ENCODE assay signal across 22 cellular contexts in the genomic region with DNA sequence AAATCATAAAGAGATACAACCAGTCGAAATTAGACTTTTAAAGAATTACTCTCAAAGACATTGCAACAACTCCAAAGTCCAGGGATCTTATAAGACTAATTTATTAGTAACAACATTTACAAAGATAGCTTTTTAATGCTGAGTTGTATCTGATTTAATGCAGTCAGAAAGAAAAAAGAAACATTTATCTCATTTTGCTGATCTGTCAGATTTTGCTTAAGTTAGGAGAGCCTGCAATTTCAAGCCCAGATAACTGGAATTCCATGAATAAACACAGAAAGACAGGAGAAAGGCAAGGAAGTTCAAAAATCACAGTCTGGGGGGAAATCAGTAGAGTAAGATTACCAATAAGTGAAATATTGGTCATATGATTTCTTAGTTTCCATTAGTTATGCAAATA.
"Had no signal": no experiment of that assay in that cellular context is flagged by ENCODE, and none has a peak within 500 bp of the region (broad histone marks: within the 10 kb centered on the region; RNA-seq: fewer than 3 reads in every experiment).

No MANE protein-coding gene starts in this region.

- DNase-seq: activated B cell treated with CpG ODN at 0.5 μM for 24 hours; activated CD4-positive, alpha-beta T cell treated with anti-CD3 and anti-CD28 coated beads, Interleukin-2, amount 50 U/mL, for 1 hour; activated CD8-positive, alpha-beta T cell treated with anti-CD3 and anti-CD28 coated beads for 36 hours; activated T-cell treated with anti-CD3 and anti-CD28 coated beads, Interleukin-2, amount 50 U/mL, for 48 hours; anterior cingulate cortex; dermis blood vessel endothelial cell; effector CD4-positive, alpha-beta T cell; mammary epithelial cell; midbrain; naive thymus-derived CD8-positive, alpha-beta T cell; occipital lobe; psoas muscle; stimulated activated CD4-positive, alpha-beta T cell treated with anti-CD3 and anti-CD28 coated beads, Interleukin-1b, Interleukin-23, amount 100 ng/mL, for 48 hours; stimulated activated naive CD4-positive, alpha-beta T cell; tibial artery had no signal

- ATAC-seq: activated CD8-positive, alpha-beta T cell treated with anti-CD3 and anti-CD28 coated beads for 36 hours; naive thymus-derived CD8-positive, alpha-beta T cell; psoas muscle had no signal

- H3K9ac ChIP-seq: parathyroid adenoma had no signal

- H3K9me3 ChIP-seq: psoas muscle, suprapubic skin, tibial artery had no signal

- H3K9me3 Mint-ChIP-seq: activated B cell treated with CpG ODN at 0.5 μM for 24 hours; activated CD8-positive, alpha-beta T cell treated with anti-CD3 and anti-CD28 coated beads for 36 hours; activated naive CD4-positive, alpha-beta T cell treated with anti-CD3 and anti-CD28 coated beads, Interleukin-2, amount 50 U/mL, for 24 hours; activated T-helper 2 cell treated with anti-CD3 and anti-CD28 coated beads, Interferon-gamma antibody, Interleukin-2, Interleukin-4, amounts not matched to agents 10 μg/mL and 5 μg/mL and 100 μg/mL, durations not matched to agents 14 hours and 24 hours and 36 hours; naive thymus-derived CD8-positive, alpha-beta T cell; T-helper 1 cell treated with Interleukin-12 subunit alpha and Interleukin-12 subunit beta and Interleukin-4 antibody, amounts not matched to agents 30 μg/mL and 1 μg/mL, for 36 hours had no signal

- H3K4me3 Mint-ChIP-seq: activated B cell treated with CpG ODN at 0.5 μM for 24 hours; activated CD8-positive, alpha-beta T cell treated with anti-CD3 and anti-CD28 coated beads for 36 hours; activated naive CD4-positive, alpha-beta T cell treated with anti-CD3 and anti-CD28 coated beads, Interleukin-2, amount 50 U/mL, for 24 hours; naive thymus-derived CD8-positive, alpha-beta T cell; neural crest cell; T-helper 1 cell treated with Interleukin-12 subunit alpha and Interleukin-12 subunit beta and Interleukin-4 antibody, amounts not matched to agents 30 μg/mL and 1 μg/mL, for 36 hours had no signal

- H3K27me3 Mint-ChIP-seq: activated B cell treated with CpG ODN at 0.5 μM for 24 hours; activated CD8-positive, alpha-beta T cell treated with anti-CD3 and anti-CD28 coated beads for 36 hours; activated naive CD4-positive, alpha-beta T cell treated with anti-CD3 and anti-CD28 coated beads, Interleukin-2, amount 50 U/mL, for 24 hours; naive thymus-derived CD8-positive, alpha-beta T cell had no signal

- H3K27ac Mint-ChIP-seq: activated CD8-positive, alpha-beta T cell treated with anti-CD3 and anti-CD28 coated beads for 36 hours; activated T-helper 2 cell treated with anti-CD3 and anti-CD28 coated beads, Interferon-gamma antibody, Interleukin-2, Interleukin-4, amounts not matched to agents 10 μg/mL and 5 μg/mL and 100 μg/mL, durations not matched to agents 14 hours and 24 hours and 36 hours; T-helper 1 cell treated with Interleukin-12 subunit alpha and Interleukin-12 subunit beta and Interleukin-4 antibody, amounts not matched to agents 30 μg/mL and 1 μg/mL, for 36 hours had no signal

- H3K4me3 ChIP-seq: psoas muscle, smooth muscle cell, suprapubic skin, tibial artery had no signal

- H3K27ac ChIP-seq: parathyroid adenoma, psoas muscle, suprapubic skin, tibial artery had no signal
